20 cellular contexts compared by ENCODE assay signal in the genomic region with DNA sequence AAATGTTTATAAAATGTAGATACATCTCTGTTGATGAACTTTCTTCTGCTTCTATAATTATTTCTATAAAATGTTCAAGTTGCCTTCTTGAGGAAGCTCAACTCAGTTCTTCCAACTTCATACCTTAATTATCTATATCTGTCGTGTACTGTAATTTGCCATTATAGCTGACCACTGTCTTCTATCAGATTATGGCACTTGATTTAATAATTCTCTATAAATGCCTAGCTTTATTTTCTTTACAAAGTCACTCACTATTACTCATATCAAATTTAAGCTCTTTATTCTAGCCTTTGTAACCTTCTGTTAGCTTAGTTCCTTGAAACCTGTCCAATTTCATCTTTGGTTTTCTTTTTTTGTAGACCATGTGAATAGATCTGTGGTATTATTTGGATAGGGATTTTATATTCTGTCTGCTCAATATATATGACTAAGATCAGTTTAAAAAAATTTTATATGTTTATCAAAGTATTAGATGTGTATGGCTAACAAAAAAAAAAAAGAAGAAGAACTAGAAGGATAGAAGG.
"Had no signal": no experiment of that assay in that cellular context is flagged by ENCODE, and none has a peak within 500 bp of the region (broad histone marks: within the 10 kb centered on the region; RNA-seq: fewer than 3 reads in every experiment).

No MANE protein-coding gene starts in this region.

- H3K27ac ChIP-seq: coronary artery, dorsolateral prefrontal cortex, esophagus muscularis mucosa, foreskin keratinocyte, gastroesophageal sphincter, heart left ventricle, hepatocyte, left lung, lower lobe of right lung had no signal

- H3K27me3 Mint-ChIP-seq: naive B cell had no signal

- H3K9me3 Mint-ChIP-seq: immature natural killer cell had no signal

- H3K27me3 ChIP-seq: dorsolateral prefrontal cortex, esophagus muscularis mucosa, foreskin keratinocyte, gastroesophageal sphincter, heart left ventricle, hepatocyte, left lung had no signal

- H3K9me3 ChIP-seq: esophagus muscularis mucosa, gastroesophageal sphincter, left lung, lower lobe of right lung, mucosa of descending colon had no signal

- H2AFZ ChIP-seq: hepatocyte had no signal

- H3K4me1 Mint-ChIP-seq: mesothelial cell of epicardium had no signal

- ATAC-seq: foreskin keratinocyte, gastroesophageal sphincter, heart left ventricle, left cardiac atrium, left lung, left ventricle myocardium superior, lower lobe of right lung, mucosa of descending colon had no signal

- H3K27ac Mint-ChIP-seq: immature natural killer cell, mesothelial cell of epicardium had no signal

- H3K4me3 Mint-ChIP-seq: immature natural killer cell, mesothelial cell of epicardium, naive B cell had no signal

- H3K4me1 ChIP-seq: esophagus muscularis mucosa, gastroesophageal sphincter, left lung, lower lobe of right lung had no signal

- H3K4me3 ChIP-seq: coronary artery, dorsolateral prefrontal cortex, esophagus muscularis mucosa, gastroesophageal sphincter, heart left ventricle, hepatocyte, left lung, lower lobe of right lung, mucosa of descending colon had no signal

- H3K4me2 ChIP-seq: hepatocyte had no signal

- DNase-seq: dermis blood vessel endothelial cell; dorsolateral prefrontal cortex; effector CD4-positive, alpha-beta T cell; effector memory CD4-positive, alpha-beta T cell; foreskin keratinocyte; heart left ventricle; hypothalamus; immature natural killer cell; left cardiac atrium; left lung; left ventricle myocardium superior; lower lobe of right lung; mesenchymal stem cell; mucosa of descending colon; naive B cell had no signal
